ENCODE assay signal across 2 cellular contexts in the genomic region with DNA sequence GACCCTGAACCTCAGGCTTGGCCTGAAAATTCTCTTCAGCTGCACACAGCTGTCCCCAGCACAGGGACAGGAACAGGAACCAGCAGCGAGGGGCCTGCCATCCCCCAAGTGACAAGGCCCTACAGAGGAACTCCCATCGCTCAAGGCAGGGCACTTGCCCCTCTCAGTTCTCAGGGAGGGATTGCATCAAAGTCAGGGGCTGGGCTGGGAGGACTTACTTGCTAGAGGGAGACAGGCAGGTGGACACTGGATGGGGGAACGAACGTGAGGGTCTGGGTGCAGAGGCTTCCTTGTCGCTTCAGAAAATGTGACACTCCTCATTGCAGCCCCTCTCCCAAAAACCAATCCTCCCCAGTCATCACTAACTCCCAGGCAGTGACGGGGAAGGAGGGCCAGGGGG.
TF ChIP-seq lines count a peak whose summit lies in the region.

No MANE protein-coding gene starts in this region.

TF ChIP-seq in IMR-90, 13 proteins besides CTCF, POLR2A, EP300 and RAD21:
- TF ChIP-seq, protein P1, sequence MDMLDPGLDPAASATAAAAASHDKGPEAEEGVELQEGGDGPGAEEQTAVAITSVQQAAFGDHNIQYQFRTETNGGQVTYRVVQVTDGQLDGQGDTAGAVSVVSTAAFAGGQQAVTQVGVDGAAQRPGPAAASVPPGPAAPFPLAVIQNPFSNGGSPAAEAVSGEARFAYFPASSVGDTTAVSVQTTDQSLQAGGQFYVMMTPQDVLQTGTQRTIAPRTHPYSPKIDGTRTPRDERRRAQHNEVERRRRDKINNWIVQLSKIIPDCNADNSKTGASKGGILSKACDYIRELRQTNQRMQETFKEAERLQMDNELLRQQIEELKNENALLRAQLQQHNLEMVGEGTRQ (IDR thresholded peaks at IDR 0.05; ENCODE audit: low read depth, low read length): no peak
- no peak for TF ChIP-seq FOS (IDR thresholded peaks at IDR 0.05; ENCODE audit: low read depth, low read length)
- TF ChIP-seq RCOR1 (IDR thresholded peaks at IDR 0.05; ENCODE audit: insufficient replicate concordance, low read length): no peak
- TF ChIP-seq MXI1 (IDR thresholded peaks at IDR 0.05; ENCODE audit: borderline replicate concordance, low read depth, low read length): no peak
- TF ChIP-seq SMC3 (IDR thresholded peaks at IDR 0.05; ENCODE audit: low read depth, low read length): no peak
- TF ChIP-seq MAFK (IDR thresholded peaks at IDR 0.05; ENCODE audit: low read depth, low read length): no peak
- TF ChIP-seq CEBPB (IDR thresholded peaks at IDR 0.05; ENCODE audit: low read depth, low read length): no peak
- TF ChIP-seq, protein P2, sequence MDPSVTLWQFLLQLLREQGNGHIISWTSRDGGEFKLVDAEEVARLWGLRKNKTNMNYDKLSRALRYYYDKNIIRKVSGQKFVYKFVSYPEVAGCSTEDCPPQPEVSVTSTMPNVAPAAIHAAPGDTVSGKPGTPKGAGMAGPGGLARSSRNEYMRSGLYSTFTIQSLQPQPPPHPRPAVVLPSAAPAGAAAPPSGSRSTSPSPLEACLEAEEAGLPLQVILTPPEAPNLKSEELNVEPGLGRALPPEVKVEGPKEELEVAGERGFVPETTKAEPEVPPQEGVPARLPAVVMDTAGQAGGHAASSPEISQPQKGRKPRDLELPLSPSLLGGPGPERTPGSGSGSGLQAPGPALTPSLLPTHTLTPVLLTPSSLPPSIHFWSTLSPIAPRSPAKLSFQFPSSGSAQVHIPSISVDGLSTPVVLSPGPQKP (IDR thresholded peaks at IDR 0.05; ENCODE audit: borderline replicate concordance, low read depth, low read length): no peak
- no peak for TF ChIP-seq CHD1 (IDR thresholded peaks at IDR 0.05; ENCODE audit: low read depth, low read length)
- no peak for TF ChIP-seq NFE2L2 (IDR thresholded peaks at IDR 0.05; ENCODE audit: low read depth, low read length)
- TF ChIP-seq BHLHE40 (IDR thresholded peaks at IDR 0.05; ENCODE audit: low read depth, low read length): no peak
- no peak for TF ChIP-seq MAZ (IDR thresholded peaks at IDR 0.05; ENCODE audit: borderline replicate concordance, low read depth, low read length)
TF ChIP-seq in IMR-90: peak in this region for 0.

TF ChIP-seq in WTC11, 78 proteins besides CTCF, POLR2A, EP300 and RAD21:
- TF ChIP-seq, protein P3, sequence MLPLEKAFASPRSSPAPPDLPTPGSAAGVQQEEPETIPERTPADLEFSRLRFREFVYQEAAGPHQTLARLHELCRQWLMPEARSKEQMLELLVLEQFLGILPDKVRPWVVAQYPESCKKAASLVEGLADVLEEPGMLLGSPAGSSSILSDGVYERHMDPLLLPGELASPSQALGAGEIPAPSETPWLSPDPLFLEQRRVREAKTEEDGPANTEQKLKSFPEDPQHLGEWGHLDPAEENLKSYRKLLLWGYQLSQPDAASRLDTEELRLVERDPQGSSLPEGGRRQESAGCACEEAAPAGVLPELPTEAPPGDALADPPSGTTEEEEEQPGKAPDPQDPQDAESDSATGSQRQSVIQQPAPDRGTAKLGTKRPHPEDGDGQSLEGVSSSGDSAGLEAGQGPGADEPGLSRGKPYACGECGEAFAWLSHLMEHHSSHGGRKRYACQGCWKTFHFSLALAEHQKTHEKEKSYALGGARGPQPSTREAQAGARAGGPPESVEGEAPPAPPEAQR (CRISPR knock-in tag; IDR thresholded peaks at IDR 0.05): no peak
- no peak for TF ChIP-seq RORB (CRISPR knock-in tag; IDR thresholded peaks at IDR 0.05)
- TF ChIP-seq, protein P4, sequence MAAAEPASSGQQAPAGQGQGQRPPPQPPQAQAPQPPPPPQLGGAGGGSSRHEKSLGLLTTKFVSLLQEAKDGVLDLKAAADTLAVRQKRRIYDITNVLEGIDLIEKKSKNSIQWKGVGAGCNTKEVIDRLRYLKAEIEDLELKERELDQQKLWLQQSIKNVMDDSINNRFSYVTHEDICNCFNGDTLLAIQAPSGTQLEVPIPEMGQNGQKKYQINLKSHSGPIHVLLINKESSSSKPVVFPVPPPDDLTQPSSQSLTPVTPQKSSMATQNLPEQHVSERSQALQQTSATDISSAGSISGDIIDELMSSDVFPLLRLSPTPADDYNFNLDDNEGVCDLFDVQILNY (CRISPR knock-in tag; IDR thresholded peaks at IDR 0.05): no peak
- no peak for TF ChIP-seq ZNF671 (CRISPR knock-in tag; IDR thresholded peaks at IDR 0.05)
- TF ChIP-seq TEAD1 (CRISPR knock-in tag; IDR thresholded peaks at IDR 0.05): no peak
- no peak for TF ChIP-seq CREB1 (CRISPR knock-in tag; IDR thresholded peaks at IDR 0.05)
- no peak for TF ChIP-seq NR2C2 (CRISPR knock-in tag; IDR thresholded peaks at IDR 0.05)
- TF ChIP-seq ZNF121 (CRISPR knock-in tag; IDR thresholded peaks at IDR 0.05): no peak
- TF ChIP-seq ETV6 (CRISPR knock-in tag; IDR thresholded peaks at IDR 0.05): no peak
